In the genomic region with DNA sequence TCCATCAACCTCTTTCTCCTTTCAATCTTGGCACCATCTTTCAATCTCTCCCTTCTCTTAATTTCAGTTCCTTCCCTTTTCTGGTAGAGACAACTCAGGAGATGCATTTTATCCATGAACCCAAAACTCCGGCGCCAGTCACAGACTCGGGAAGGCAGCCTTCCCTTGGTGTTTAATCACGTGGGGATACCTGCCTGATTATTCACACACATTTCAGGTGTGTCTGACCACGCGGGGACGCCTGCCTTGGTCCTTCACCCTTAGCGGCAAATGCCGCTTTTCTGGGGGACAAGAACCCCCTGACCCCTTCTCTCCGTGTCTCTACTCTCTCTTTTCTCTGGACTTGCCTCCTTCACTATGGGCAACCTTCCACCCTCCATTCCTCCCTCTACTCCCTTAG, we compare ENCODE assay signal across 6 cellular contexts.
DNase-seq lines count a peak whose midpoint lies in the region; TF ChIP-seq lines count a peak whose summit lies in the region.
"Not testable (repeated sequence)": the region's sequence is repeated elsewhere in the genome, so short reads cannot be mapped to it uniquely, and the experiment has no call there.

No MANE protein-coding gene starts in this region.

- not testable (repeated sequence) for H3K27me3 ChIP-seq in H7 (ENCODE audit: control insufficient read depth, insufficient read depth, low read length); HUES64 (ENCODE audit: insufficient read depth, low read length); endodermal cell (ENCODE audit: control insufficient read depth, insufficient read depth, low read length, poor library complexity, severe bottlenecking); iPS DF 6.9 (ENCODE audit: control insufficient read depth, insufficient read depth, low read length); neural progenitor cell

- H3F3A ChIP-seq in neural progenitor cell (ENCODE audit: low read depth) = not testable (repeated sequence)

- H3K36me3 ChIP-seq in H7 (replicated peaks; ENCODE audit: control insufficient read depth, insufficient read depth, low read length); iPS DF 6.9 (ENCODE audit: control insufficient read depth, insufficient read depth, low read length); neural progenitor cell: not testable (repeated sequence)
- peaks cover 22% of the 10 kb centered on the region for H3K36me3 ChIP-seq in HUES64 (ENCODE audit: insufficient read depth, low read length)
- H3K36me3 ChIP-seq in endodermal cell (ENCODE audit: control insufficient read depth, insufficient read depth, low read length) = peaks cover 22% of the 10 kb centered on the region

- TF ChIP-seq CTCF in endodermal cell (conservative IDR thresholded peaks at IDR 0.05); neural progenitor cell (IDR thresholded peaks at IDR 0.05): not testable (repeated sequence)

- H3K4me3 ChIP-seq in H7 (ENCODE audit: insufficient read depth, low read depth, low read length) = peak overlapping the region; percentile 55
- H3K4me3 ChIP-seq in HUES64 (ENCODE audit: low read length) = peak overlapping the region; percentile 77
- peak overlapping the region; percentile 97 for H3K4me3 ChIP-seq in endodermal cell (ENCODE audit: low read length)
- peak overlapping the region; percentile 50; the same call in 1 of the 2 replicates for H3K4me3 ChIP-seq in iPS DF 6.9 (ENCODE audit: low read length)
- peak overlapping the region; percentile 52 for H3K4me3 ChIP-seq in iPS-18c (ENCODE audit: insufficient read depth, low read depth, low read length)
- peak overlapping the region; percentile 32 for H3K4me3 ChIP-seq in neural progenitor cell

- H3K4me1 Mint-ChIP-seq in endodermal cell = peaks cover 27% of the 10 kb centered on the region
- H3K4me1 Mint-ChIP-seq in neural progenitor cell = not testable (repeated sequence)

- H3K4me1 ChIP-seq in HUES64 (ENCODE audit: insufficient read depth, low read length) = peaks cover 40% of the 10 kb centered on the region
- not testable (repeated sequence) for H3K4me1 ChIP-seq in endodermal cell (ENCODE audit: control insufficient read depth, insufficient read depth, low read length); iPS DF 6.9 (ENCODE audit: control insufficient read depth, insufficient read depth, low read length)
- peaks cover 46% of the 10 kb centered on the region for H3K4me1 ChIP-seq in neural progenitor cell

- H3K9ac ChIP-seq in HUES64 (ENCODE audit: low read depth, low read length) = peak overlapping the region; percentile 88
- peak overlapping the region; percentile 88 for H3K9ac ChIP-seq in endodermal cell (ENCODE audit: extremely low read depth, low read length, poor library complexity, severe bottlenecking)
- H3K9ac ChIP-seq in neural progenitor cell = not testable (repeated sequence)

- not testable (repeated sequence) for DNase-seq in H7; iPS DF 6.9 (ENCODE audit: low read depth, low spot score); neural progenitor cell (ENCODE audit: low spot score)
- DNase-seq in endodermal cell = peak; percentile 61

- 4% methylated on average over 10 of the region's 10 CpGs for WGBS in HUES64
- 10 to 27% methylated on average over 6 to 10 of the region's 10 CpGs for whole genome bisulfite sequencing in endodermal cell (ENCODE audit: insufficient coverage in 1 of 2, insufficient read length in 1 of 2), 2 experiments
- WGBS in iPS DF 6.9 (ENCODE audit: insufficient coverage, insufficient read length) = no CpG with 5 or more reads among the region's 10 CpGs

- not testable (repeated sequence) for H3K27ac Mint-ChIP-seq in endodermal cell, neural progenitor cell

- H3K9me3 Mint-ChIP-seq in endodermal cell, neural progenitor cell: not testable (repeated sequence)

- not testable (repeated sequence) for H4K20me1 ChIP-seq in neural progenitor cell (ENCODE audit: low read depth)

- H3K9me3 ChIP-seq in HUES64 (ENCODE audit: insufficient read depth, low read depth, low read length); endodermal cell (ENCODE audit: control insufficient read depth, low read length); iPS DF 6.9 (ENCODE audit: control insufficient read depth, insufficient read depth, low read length); iPS-18c (ENCODE audit: control insufficient read depth, insufficient read depth, low read length); neural progenitor cell (ENCODE audit: low read depth): not testable (repeated sequence)

- peak overlapping the region; percentile 63 for H3K4me2 ChIP-seq in neural progenitor cell

- H3K27me3 Mint-ChIP-seq in endodermal cell (ENCODE audit: insufficient read depth); neural progenitor cell (ENCODE audit: insufficient read depth, low read depth): not testable (repeated sequence)

- H3K27ac ChIP-seq in HUES64 (ENCODE audit: low read depth, low read length) = peak overlapping the region; percentile 97
- not testable (repeated sequence) for H3K27ac ChIP-seq in endodermal cell (ENCODE audit: low read depth, low read length); neural progenitor cell
- peak overlapping the region; percentile 27 for H3K27ac ChIP-seq in iPS DF 6.9 (ENCODE audit: low read length)

- H3K4me3 Mint-ChIP-seq in endodermal cell, neural progenitor cell: not testable (repeated sequence)

- H3K79me2 ChIP-seq in neural progenitor cell (ENCODE audit: low read depth) = peaks cover 10% of the 10 kb centered on the region

- H2AFZ ChIP-seq in neural progenitor cell (replicated peaks) = peak overlapping the region; percentile 91

- H3K36me3 Mint-ChIP-seq in endodermal cell (ENCODE audit: low read depth); neural progenitor cell: not testable (repeated sequence)

Comparison
In these comparisons a context has a peak if more than half of its experiments do, and no peak if none do; other contexts are left out.
1. H3K4me3 ChIP-seq: peak in every context shown above with its lines; median percentile 97 in endodermal cell; 77 in HUES64; 55 in H7; 52 in iPS-18c; 50 in iPS DF 6.9; 32 in neural progenitor cell.